1 cellular context compared by ENCODE assay signal in genomic region chr13:52617070-52618060, GRCh38.
A peak's percentile ranks its signal among the peaks of the same experiment; 100 is the strongest.
TF ChIP-seq lines count a peak whose summit lies in the region.

No MANE protein-coding gene starts in this region.

TF ChIP-seq in HepG2, 621 proteins besides CTCF, POLR2A, EP300 and RAD21 (continued from another document and continues in another):
- TF ChIP-seq LRRFIP1 (CRISPR knock-in tag; conservative IDR thresholded peaks at IDR 0.05) = no peak
- 0 out of 2 replicates have a peak, but pooled peaks have one; percentile 32 for TF ChIP-seq ETV5 (CRISPR knock-in tag; IDR thresholded peaks at IDR 0.05; ENCODE audit: borderline replicate concordance)
- 0 out of 2 replicates have a peak, but pooled peaks have one; percentile 44 for TF ChIP-seq IRF2 (CRISPR knock-in tag; IDR thresholded peaks at IDR 0.05)
- peak; percentile 90 for TF ChIP-seq ZMYM4 (CRISPR knock-in tag; IDR thresholded peaks at IDR 0.05)
- TF ChIP-seq HOXA7 (CRISPR knock-in tag; IDR thresholded peaks at IDR 0.05) = no peak
- TF ChIP-seq NFYB (CRISPR knock-in tag; IDR thresholded peaks at IDR 0.05) = no peak
- TF ChIP-seq NRL (CRISPR knock-in tag; IDR thresholded peaks at IDR 0.05; ENCODE audit: borderline replicate concordance) = 0 out of 2 replicates have a peak, but pooled peaks have one; percentile 70
- no peak for TF ChIP-seq ZNF432 (CRISPR knock-in tag; IDR thresholded peaks at IDR 0.05; ENCODE audit: borderline replicate concordance)
- TF ChIP-seq CREB3 (CRISPR knock-in tag; IDR thresholded peaks at IDR 0.05) = no peak
- peak; percentile 71; the same call in 1 of the 2 replicates for TF ChIP-seq MIER3 (CRISPR knock-in tag; IDR thresholded peaks at IDR 0.05; ENCODE audit: borderline replicate concordance)
- 0 out of 2 replicates have a peak, but pooled peaks have one; percentile 46 for TF ChIP-seq ZNF446 (CRISPR knock-in tag; IDR thresholded peaks at IDR 0.05)
- TF ChIP-seq SPEN (CRISPR knock-in tag; IDR thresholded peaks at IDR 0.05; ENCODE audit: low read depth) = peak; percentile 92
- no peak for TF ChIP-seq ZNF7 (CRISPR knock-in tag; IDR thresholded peaks at IDR 0.05)
- peak; percentile 53; the same call in 1 of the 2 replicates for TF ChIP-seq ZC3H13 (CRISPR knock-in tag; IDR thresholded peaks at IDR 0.05)
- TF ChIP-seq RFXANK (CRISPR knock-in tag; IDR thresholded peaks at IDR 0.05) = no peak
- TF ChIP-seq GZF1 (CRISPR knock-in tag; IDR thresholded peaks at IDR 0.05) = no peak
- TF ChIP-seq PBX3 (CRISPR knock-in tag; IDR thresholded peaks at IDR 0.05; ENCODE audit: borderline replicate concordance) = no peak
- peak; percentile 94; the same call in 1 of the 2 replicates for TF ChIP-seq HBP1 (CRISPR knock-in tag; IDR thresholded peaks at IDR 0.05; ENCODE audit: low read depth)
- TF ChIP-seq HOXA5 (CRISPR knock-in tag; IDR thresholded peaks at IDR 0.05) = peak; percentile 71; the same call in 1 of the 2 replicates
- no peak for TF ChIP-seq HDAC6 (IDR thresholded peaks at IDR 0.05; ENCODE audit: low read depth, low read length)
- peak; percentile 46; the same call in 1 of the 2 replicates for TF ChIP-seq ZBTB20 (CRISPR knock-in tag; IDR thresholded peaks at IDR 0.05; ENCODE audit: borderline replicate concordance, low read depth)
- peak; percentile 32; the same call in 1 of the 2 replicates for TF ChIP-seq BRD4 (CRISPR knock-in tag; IDR thresholded peaks at IDR 0.05)
- no peak for TF ChIP-seq SNAPC2 (CRISPR knock-in tag; IDR thresholded peaks at IDR 0.05)
- no peak for TF ChIP-seq ZNF766 (CRISPR knock-in tag; IDR thresholded peaks at IDR 0.05; ENCODE audit: borderline replicate concordance)
- no peak for TF ChIP-seq ZNF3 (CRISPR knock-in tag; IDR thresholded peaks at IDR 0.05)
- TF ChIP-seq ZMYM3 (CRISPR knock-in tag; IDR thresholded peaks at IDR 0.05) = no peak; the same call in 1 of the 2 replicates
- TF ChIP-seq SUZ12 (IDR thresholded peaks at IDR 0.05; ENCODE audit: low read depth, low read length) = no peak
- TF ChIP-seq ZNF10 (CRISPR knock-in tag; IDR thresholded peaks at IDR 0.05; ENCODE audit: borderline replicate concordance, low read depth) = no peak
- TF ChIP-seq ZKSCAN8 (CRISPR knock-in tag; IDR thresholded peaks at IDR 0.05; ENCODE audit: borderline replicate concordance) = peak; percentile 54; the same call in 1 of the 2 replicates
- TF ChIP-seq ZNF24 (IDR thresholded peaks at IDR 0.05) = 0 out of 2 replicates have a peak, but pooled peaks have one; percentile 38
- no peak for TF ChIP-seq ZBTB3 (CRISPR knock-in tag; IDR thresholded peaks at IDR 0.05; ENCODE audit: borderline replicate concordance, low read depth)
- TF ChIP-seq CBX1 (IDR thresholded peaks at IDR 0.05; ENCODE audit: low read depth) = peak; percentile 55
- 0 out of 2 replicates have a peak, but pooled peaks have one; percentile 46 for TF ChIP-seq ZBTB33 (CRISPR knock-in tag; IDR thresholded peaks at IDR 0.05)
- peak; percentile 27 for TF ChIP-seq ZNF781 (CRISPR knock-in tag; IDR thresholded peaks at IDR 0.05; ENCODE audit: borderline replicate concordance, not compliant biosample characterization)
- TF ChIP-seq ZNF234 (CRISPR knock-in tag; conservative IDR thresholded peaks at IDR 0.05) = no peak
- TF ChIP-seq MLXIP (CRISPR knock-in tag; IDR thresholded peaks at IDR 0.05; ENCODE audit: borderline replicate concordance) = no peak
- no peak for TF ChIP-seq MLLT10 (CRISPR knock-in tag; IDR thresholded peaks at IDR 0.05)
- TF ChIP-seq RBAK (CRISPR knock-in tag; IDR thresholded peaks at IDR 0.05) = no peak
- no peak for TF ChIP-seq ARNT (IDR thresholded peaks at IDR 0.05)
- TF ChIP-seq ZNF441 (CRISPR knock-in tag; IDR thresholded peaks at IDR 0.05; ENCODE audit: borderline replicate concordance) = peak; percentile 91
- TF ChIP-seq ZNF18 (CRISPR knock-in tag; IDR thresholded peaks at IDR 0.05; ENCODE audit: insufficient replicate concordance) = peak; percentile 67
- TF ChIP-seq BATF2 (CRISPR knock-in tag; IDR thresholded peaks at IDR 0.05) = peak; percentile 84; the same call in 1 of the 2 replicates
- TF ChIP-seq SIX4 (CRISPR knock-in tag; IDR thresholded peaks at IDR 0.05) = peak; percentile 35; the same call in 1 of the 2 replicates
- no peak for TF ChIP-seq ZFP62 (CRISPR knock-in tag; IDR thresholded peaks at IDR 0.05)
- TF ChIP-seq ZNF704 (CRISPR knock-in tag; IDR thresholded peaks at IDR 0.05; ENCODE audit: borderline replicate concordance) = no peak
- TF ChIP-seq ARID3A (IDR thresholded peaks at IDR 0.05; ENCODE audit: low read depth, low read length) = no peak
- TF ChIP-seq ZNF30 (CRISPR knock-in tag; IDR thresholded peaks at IDR 0.05) = 0 out of 2 replicates have a peak, but pooled peaks have one; percentile 73
- peak; percentile 92 for TF ChIP-seq SIN3B (IDR thresholded peaks at IDR 0.05; ENCODE audit: low read length)
- 0 out of 2 replicates have a peak, but pooled peaks have one; percentile 45 for TF ChIP-seq PCBP1 (IDR thresholded peaks at IDR 0.05; ENCODE audit: borderline replicate concordance, low read depth, low read length)
